Comparison of ENCODE assay signal across 8 cellular contexts in genomic region chr22:37498289-37498909, GRCh38. TPM values are rescaled to one million over a fixed set of nuclear protein-coding genes. Genes with fewer than 3 reads are reported as not detected.
A peak's percentile ranks its signal among the peaks of the same experiment; 100 is the strongest.
DNase-seq lines count a peak whose midpoint lies in the region; ATAC-seq, FAIRE-seq and TF ChIP-seq lines count a peak whose summit lies in the region.

No MANE protein-coding gene starts in this region.

- intact Hi-C loops in A673 (cut with micrococcal nuclease; ENCODE audit: unreplicated experiment), result no loop called here
- intact Hi-C loops in transverse colon (cut with DNase I; ENCODE audit: low total_unique reads), result no loop called here

- H3K9me3 ChIP-seq in A673 (ENCODE audit: low read depth, low read length, poor library complexity, severe bottlenecking) (no peaks in the 10 kb centered on the region), transverse colon (no peaks in the 10 kb centered on the region)

- 32% methylated on average over 15 of the region's 15 CpGs; no CpG with 5 or more reads in 1 of the 2 donors for WGBS in transverse colon (ENCODE audit: low coverage in 1 of 2), 2 donors

- H3K27me3 ChIP-seq in A673 (replicated peaks; ENCODE audit: insufficient read depth, low read depth, low read length, poor library complexity) (no peaks in the 10 kb centered on the region), transverse colon (no peaks in the 10 kb centered on the region)

- no peak overlapping the region for H3K27ac ChIP-seq in A673 (ENCODE audit: low read depth, low read length, poor library complexity, severe bottlenecking)
- H3K27ac ChIP-seq in transverse colon, result peak overlapping the region in 1 of 4 donors; percentile 95

- H3K4me3 ChIP-seq in A673 (ENCODE audit: low read depth, low read length, poor library complexity, severe bottlenecking), result no peak overlapping the region
- H3K4me3 ChIP-seq in transverse colon, result no peak overlapping the region

- no peak for TF ChIP-seq POLR2A in transverse colon (IDR thresholded peaks at IDR 0.05)

- no peak overlapping the region for H3K4me3 Mint-ChIP-seq in activated naive CD8-positive, alpha-beta T cell treated with anti-CD3 and anti-CD28 coated beads, Interleukin-2, amount 50 U/mL, for 24 hours

- H3K9me3 Mint-ChIP-seq in activated naive CD8-positive, alpha-beta T cell treated with anti-CD3 and anti-CD28 coated beads, Interleukin-2, amount 50 U/mL, for 24 hours, result no peaks in the 10 kb centered on the region

- peaks cover 2% of the 10 kb centered on the region for H3K27me3 Mint-ChIP-seq in activated naive CD8-positive, alpha-beta T cell treated with anti-CD3 and anti-CD28 coated beads, Interleukin-2, amount 50 U/mL, for 24 hours

- CTCF ChIA-PET in A673 (lab: Charles Lee), result interaction anchor here (0.5 to 1.0 kb wide), 2 partner anchors 41 to 109 kb away, joined by 3 to 4 read pairs; no protein-coding TSS in a partner anchor

- H3K4me1 ChIP-seq in A673 (ENCODE audit: insufficient read depth, low read length, poor library complexity, severe bottlenecking) (no peaks in the 10 kb centered on the region), transverse colon (peaks cover 7 to 50% (median 45%) of the 10 kb centered on the region in 4 donors)

- no peaks in the 10 kb centered on the region for H3K36me3 ChIP-seq in A673 (ENCODE audit: insufficient read depth, low read length, poor library complexity, severe bottlenecking)
- peaks cover 0 to 5% (median 0%) of the 10 kb centered on the region in 4 donors for H3K36me3 ChIP-seq in transverse colon

- H3K36me3 Mint-ChIP-seq in activated naive CD8-positive, alpha-beta T cell treated with anti-CD3 and anti-CD28 coated beads, Interleukin-2, amount 50 U/mL, for 24 hours (ENCODE audit: low read depth), result no peaks in the 10 kb centered on the region

- DNase-seq in A673 (ENCODE audit: low spot score) (peak; percentile 50), GM18507 (ENCODE audit: extremely low spot score, insufficient read length, low read depth) (peak; percentile 71), SW480 (ENCODE audit: low spot score) (peak; percentile 57), myocyte (ENCODE audit: low read depth) (peak; percentile 53), transverse colon (peak; percentile 80), hypothalamus (lab: John Stamatoyannopoulos, UW) (no peak)
- DNase-seq in activated naive CD8-positive, alpha-beta T cell treated with anti-CD3 and anti-CD28 coated beads, Interleukin-2, amount 50 U/mL, for 24 hours, result peak; percentile 75

- TF ChIP-seq CTCF in A673 (conservative IDR thresholded peaks at IDR 0.05; ENCODE audit: low read depth, low read length), result peak; percentile 74
- TF ChIP-seq CTCF in transverse colon (IDR thresholded peaks at IDR 0.05), result peak; percentile 45 to 82 (median 62)

- peak; percentile 69 for FAIRE-seq in GM18507 (lab: Jason Lieb, UNC)

- no peak overlapping the region for H3K27ac Mint-ChIP-seq in activated naive CD8-positive, alpha-beta T cell treated with anti-CD3 and anti-CD28 coated beads, Interleukin-2, amount 50 U/mL, for 24 hours

- POLR2A ChIA-PET in A673 (lab: Charles Lee; ENCODE audit: low non-redundant PET), result no interaction called here

- in situ Hi-C loops in transverse colon (cut with MboI; ENCODE audit: low pct_ligation_motif_present in 1 of 4, low pct_unique_long_range_greater_than_20kb in 1 of 4, low sequenced_read_pairs in 3 of 4), result no loop called here

- peaks cover 9% of the 10 kb centered on the region for H3K4me1 Mint-ChIP-seq in activated naive CD8-positive, alpha-beta T cell treated with anti-CD3 and anti-CD28 coated beads, Interleukin-2, amount 50 U/mL, for 24 hours

- no TSS peak for BruUV-seq in A673 (replicated peaks; lab: Mats Ljungman, UMichigan)

- no peak for TF ChIP-seq EP300 in transverse colon (IDR thresholded peaks at IDR 0.05; ENCODE audit: low read depth)

- ATAC-seq in activated naive CD8-positive, alpha-beta T cell treated with anti-CD3 and anti-CD28 coated beads, Interleukin-2, amount 50 U/mL, for 24 hours, result peak; percentile 81
- ATAC-seq in GM18520 (IDR thresholded peaks at IDR 0.05; ENCODE audit: unreplicated experiment), result no peak

RNA-seq across cellular contexts. Expression of gene MFNG, which starts 12.2 kb away (rescaled TPM):
- not detected in 2 replicates for total RNA-seq in A673 (2021)
- 0.51 and 0.68 TPM in 2 replicates for total RNA-seq in myocyte
- polyA plus RNA-seq in myocyte (2012), result not detected
- total RNA-seq in transverse colon, result 10 to 100 TPM in 3 of 4 donors, 1 to 10 TPM in 1; 2.8 to 26.4 (median 15.7) TPM

RNA-seq across cellular contexts. Expression of gene CARD10, which starts 20.8 kb away (rescaled TPM):
- total RNA-seq in A673 (2021) (0.26 and 1.0 TPM in 2 replicates), myocyte (5.7 and 7.3 TPM in 2 replicates), transverse colon (100 to 1,000 TPM in 1 of 4 donors, 10 to 100 TPM in 3; 46.3 to 166 (median 60.9) TPM)
- 1.4 TPM for polyA plus RNA-seq in myocyte (2012)

Comparison
In these comparisons a context has a peak if more than half of its experiments do, and no peak if none do; other contexts are left out.
1. DNase-seq: peak in A673 (single experiment), GM18507 (single experiment), SW480 (single experiment), activated naive CD8-positive, alpha-beta T cell treated with anti-CD3 and anti-CD28 coated beads, Interleukin-2, amount 50 U/mL, for 24 hours (single experiment), myocyte (single experiment) and transverse colon (single experiment); none in hypothalamus (0 of 51).